In the genomic region with DNA sequence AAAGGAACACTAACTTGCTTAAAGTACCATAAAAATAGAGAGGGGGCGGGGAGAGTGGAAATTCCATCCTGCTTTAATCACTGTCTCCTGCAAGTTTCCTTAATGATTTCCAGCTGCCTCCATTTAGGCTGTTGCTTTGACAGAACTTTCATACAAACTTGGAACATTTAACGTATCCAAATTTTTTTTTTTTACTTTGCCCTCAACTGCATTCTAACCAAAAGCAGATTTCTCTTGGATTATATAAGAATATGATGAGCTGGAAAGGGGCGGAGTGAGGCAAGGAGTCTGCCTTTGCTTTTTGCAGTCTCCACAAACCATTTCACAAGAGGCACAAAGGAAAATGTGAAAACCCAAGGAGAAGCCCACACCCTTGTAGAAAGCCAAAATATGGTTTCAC, we compare ENCODE assay signal across 11 cellular contexts. TPM values are rescaled to one million over a fixed set of nuclear protein-coding genes. Genes with fewer than 3 reads are reported as not detected.
DNase-seq lines count a peak whose midpoint lies in the region; ATAC-seq and TF ChIP-seq lines count a peak whose summit lies in the region.
"Had no signal": no experiment of that assay in that cellular context is flagged by ENCODE, and none has a peak within 500 bp of the region (broad histone marks: within the 10 kb centered on the region; RNA-seq: fewer than 3 reads in every experiment).

No MANE protein-coding gene starts in this region.

- H3K9me3 ChIP-seq in lower lobe of right lung (no peaks in the 10 kb centered on the region), tibial artery (no peaks in the 10 kb centered on the region)

- ATAC-seq in lower lobe of right lung (peak; percentile 36 to 56), GM19035 (IDR thresholded peaks at IDR 0.05; ENCODE audit: unreplicated experiment) (no peak)
- ATAC-seq in activated CD4-positive, CD25-positive, alpha-beta regulatory T cell treated with anti-CD3 and anti-CD28 coated beads, Interleukin-2, amount 50 U/mL, for 24 hours = no peak
- ATAC-seq: PC-3 had no signal

- H3K27ac ChIP-seq in lower lobe of right lung = no peak overlapping the region
- H3K27ac ChIP-seq in tibial artery = peak overlapping the region; percentile 48 to 74

- intact Hi-C loops in lower lobe of right lung (cut with DNase I) = no loop called here
- intact Hi-C loops in tibial artery (cut with DNase I; ENCODE audit: low total_unique reads) = no loop called here

- H3K27me3 ChIP-seq in lower lobe of right lung (ENCODE audit: low read depth) = no peaks in the 10 kb centered on the region
- H3K27me3 ChIP-seq in tibial artery = no peaks in the 10 kb centered on the region

- TF ChIP-seq CTCF in lower lobe of right lung (IDR thresholded peaks at IDR 0.05) (no peak), tibial artery (IDR thresholded peaks at IDR 0.05) (no peak)

- H3K4me1 ChIP-seq in lower lobe of right lung = no peaks in the 10 kb centered on the region
- peaks cover 0 to 24% (median 13%) of the 10 kb centered on the region in 4 donors for H3K4me1 ChIP-seq in tibial artery

- DNase-seq in HT1080 (ENCODE audit: low read depth) = peak; percentile 6
- DNase-seq in dedifferentiated amniotic fluid mesenchymal stem cell (ENCODE audit: extremely low spot score) = peak; percentile 99
- no peak for DNase-seq in lower lobe of right lung
- DNase-seq in tibial artery = peak in 1 of 2 donors; percentile 49
- no peak for DNase-seq in cerebellar cortex (ENCODE audit: low spot score)
- DNase-seq in SK-N-DZ (ENCODE audit: low spot score) = no peak
- DNase-seq: activated CD4-positive, alpha-beta T cell treated with anti-CD3 and anti-CD28 coated beads, Interleukin-2, amount 10 ng/mL, durations not matched to agents 7 days and 5 days; amygdala; PC-3 had no signal

- H3K4me3 ChIP-seq in lower lobe of right lung (no peak overlapping the region), tibial artery (peak overlapping the region; percentile 0 to 10)

- H3K36me3 ChIP-seq in lower lobe of right lung = no peaks in the 10 kb centered on the region
- H3K36me3 ChIP-seq in tibial artery = no peaks in the 10 kb centered on the region

RNA-seq across cellular contexts. Expression of gene COL1A2, which starts 46.6 kb away (rescaled TPM):
- total RNA-seq in HT1080 (2014; rRNA removed; shearing (Covaris generic)) = 0.26 and 0.47 TPM in 2 replicates
- 2.5 and 3.2 TPM in 2 replicates for polyA plus RNA-seq in HT1080 (2015; cell fraction: cytosol; rRNA removed)
- 18.5 and 22.6 TPM in 2 replicates for polyA plus RNA-seq in HT1080 (2015; cell fraction: nucleus; rRNA removed)
- 252 TPM for total RNA-seq in lower lobe of right lung
- 0.73 and 1.7 TPM in 2 replicates for polyA plus RNA-seq in SK-N-DZ (2014; cell fraction: cytosol; rRNA removed)
- 0.64 and 2.2 TPM in 2 replicates for polyA plus RNA-seq in SK-N-DZ (2014; cell fraction: nucleus; rRNA removed)
- total RNA-seq: PC-3 had no signal

Comparison
In these comparisons a context has a peak if more than half of its experiments do, and no peak if none do; other contexts are left out.
1. DNase-seq: peak in HT1080 (single experiment) and dedifferentiated amniotic fluid mesenchymal stem cell (single experiment); none in lower lobe of right lung (single experiment), cerebellar cortex (single experiment) and SK-N-DZ (single experiment).
2. ATAC-seq: peak in lower lobe of right lung (2 of 2); none in activated CD4-positive, CD25-positive, alpha-beta regulatory T cell treated with anti-CD3 and anti-CD28 coated beads, Interleukin-2, amount 50 U/mL, for 24 hours (0 of 2) and GM19035 (single experiment).
3. RNA of gene COL1A2, which starts 46.6 kb away (total RNA-seq): 252 TPM in lower lobe of right lung (single experiment); 0.26 to 0.47 TPM in HT1080; every median in the first group is over 100 times any median in the second.